In the genomic region with DNA sequence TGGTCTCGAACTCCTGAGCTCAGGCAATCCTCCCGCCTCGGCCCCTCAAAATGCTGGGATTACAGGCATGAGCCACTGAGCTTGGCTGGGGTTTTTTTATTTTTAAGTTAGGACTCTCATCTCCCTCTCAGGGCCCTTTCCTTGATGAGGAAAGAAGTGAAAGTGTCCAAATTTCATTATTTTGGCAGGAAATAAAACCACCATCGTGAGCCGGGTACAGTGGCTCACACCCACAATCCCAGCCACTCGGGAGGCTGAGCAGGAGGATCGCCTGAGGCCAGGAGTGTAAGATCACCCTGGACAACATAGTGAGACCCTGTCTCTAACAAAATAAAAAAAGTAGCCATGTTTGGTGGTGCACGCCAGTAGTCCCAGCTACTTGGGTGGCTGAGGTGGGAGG, we compare ENCODE assay signal across 17 cellular contexts.
DNase-seq lines count a peak whose midpoint lies in the region; ATAC-seq and TF ChIP-seq lines count a peak whose summit lies in the region.
"Had no signal": no experiment of that assay in that cellular context is flagged by ENCODE, and none has a peak within 500 bp of the region (broad histone marks: within the 10 kb centered on the region; RNA-seq: fewer than 3 reads in every experiment).

No MANE protein-coding gene starts in this region.

- DNase-seq in left ventricle myocardium inferior, result no peak
- no peak for DNase-seq in cardiac septum (ENCODE audit: low spot score)
- DNase-seq in coronary artery (ENCODE audit: low spot score), result peak; percentile 50
- no peak for DNase-seq in sciatic nerve (ENCODE audit: low spot score)
- DNase-seq in vagina (ENCODE audit: extremely low spot score in 2 of 2), result no peak
- DNase-seq in SHP77 (lab: John Stamatoyannopoulos, UW), result no peak
- no peak for DNase-seq in osteocyte (ENCODE audit: extremely low spot score, unreplicated experiment)
- DNase-seq: C1 segment of cervical spinal cord; Calu3; CD4-positive, alpha-beta T cell; DMS 273 treated with DMSO at 0.1 percent for 48 hours; DMS79; HCEC 1CT; HFFc6 had no signal

- ATAC-seq in sciatic nerve, result peak; percentile 62

- H3K27me3 ChIP-seq in left ventricle myocardium inferior (ENCODE audit: low read depth) (no peaks in the 10 kb centered on the region), vagina (no peaks in the 10 kb centered on the region)

- TF ChIP-seq CTCF in left ventricle myocardium inferior (IDR thresholded peaks at IDR 0.05; ENCODE audit: borderline replicate concordance), result no peak
- no peak for TF ChIP-seq CTCF in coronary artery (IDR thresholded peaks at IDR 0.05)
- TF ChIP-seq CTCF in vagina (IDR thresholded peaks at IDR 0.05), result no peak
- TF ChIP-seq CTCF in osteocyte (IDR thresholded peaks at IDR 0.05), result no peak

- H3K27ac Mint-ChIP-seq in osteocyte (ENCODE audit: unreplicated experiment), result no peak overlapping the region
- H3K27ac Mint-ChIP-seq: B cell; CD4-positive, alpha-beta T cell; HFFc6 had no signal

- no peak overlapping the region for H3K4me3 Mint-ChIP-seq in osteocyte (ENCODE audit: unreplicated experiment)
- H3K4me3 Mint-ChIP-seq: B cell; CD4-positive, alpha-beta T cell; HFFc6 had no signal

- H3K27me3 Mint-ChIP-seq in osteocyte (ENCODE audit: unreplicated experiment), result peaks cover 24% of the 10 kb centered on the region
- H3K27me3 Mint-ChIP-seq: CD4-positive, alpha-beta T cell had no signal

- no peak for TF ChIP-seq POLR2A in vagina (IDR thresholded peaks at IDR 0.05)

- no peaks in the 10 kb centered on the region for H3K9me3 Mint-ChIP-seq in osteocyte (ENCODE audit: unreplicated experiment)
- H3K9me3 Mint-ChIP-seq: CD4-positive, alpha-beta T cell; HFFc6 had no signal

- H3K4me3 ChIP-seq in left ventricle myocardium inferior (no peak overlapping the region), coronary artery (no peak overlapping the region), vagina (no peak overlapping the region)
- H3K4me3 ChIP-seq: GM12878 had no signal

- H3K4me1 Mint-ChIP-seq in osteocyte (ENCODE audit: unreplicated experiment), result no peaks in the 10 kb centered on the region
- H3K4me1 Mint-ChIP-seq: B cell had no signal

- intact Hi-C loops in left ventricle myocardium inferior (cut with micrococcal nuclease), result no loop called here
- intact Hi-C loops in cardiac septum (cut with DNase I), result no loop called here
- intact Hi-C loops in sciatic nerve (cut with DNase I), result no loop called here
- intact Hi-C loops in vagina (cut with DNase I), result no loop called here

- H3K4me1 ChIP-seq in left ventricle myocardium inferior (peaks cover under 1% of the 10 kb centered on the region), vagina (peaks cover 7% of the 10 kb centered on the region)

- H3K27ac ChIP-seq in left ventricle myocardium inferior (replicated peaks) (peak overlapping the region; percentile 45), coronary artery (no peak overlapping the region), vagina (peak overlapping the region; percentile 24)
- H3K27ac ChIP-seq: HL-60 had no signal

- no peaks in the 10 kb centered on the region for H3K36me3 Mint-ChIP-seq in osteocyte (ENCODE audit: unreplicated experiment)

- H3K36me3 ChIP-seq in left ventricle myocardium inferior, result no peaks in the 10 kb centered on the region
- no peaks in the 10 kb centered on the region for H3K36me3 ChIP-seq in vagina

- no peaks in the 10 kb centered on the region for H3K9me3 ChIP-seq in left ventricle myocardium inferior (replicated peaks)
- no peaks in the 10 kb centered on the region for H3K9me3 ChIP-seq in vagina

Comparison
In these comparisons a context has a peak if more than half of its experiments do, and no peak if none do; other contexts are left out.
1. H3K27ac ChIP-seq: peak in left ventricle myocardium inferior (single experiment) and vagina (single experiment); none in coronary artery (0 of 2).